In the genomic region with DNA sequence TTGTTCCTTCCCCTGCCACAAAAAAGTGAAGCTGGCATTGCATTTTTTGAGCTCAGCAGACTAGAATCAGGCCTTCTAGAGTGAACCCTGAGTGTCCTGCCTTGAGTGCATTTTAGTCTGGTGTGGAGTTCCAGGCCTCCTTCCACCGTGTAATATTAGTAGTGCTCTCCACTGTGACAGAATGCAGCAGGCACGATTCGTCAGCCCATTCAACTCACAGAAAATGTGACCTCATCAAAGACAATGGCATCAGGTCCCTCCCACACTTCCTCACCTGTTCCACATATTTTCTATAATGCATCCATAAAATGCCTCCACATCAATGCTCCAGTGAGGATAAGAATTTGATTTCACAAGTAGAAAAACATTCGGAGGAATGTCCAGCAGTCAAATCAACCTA, we compare ENCODE assay signal across 20 cellular contexts.
"Had no signal": no experiment of that assay in that cellular context is flagged by ENCODE, and none has a peak within 500 bp of the region (broad histone marks: within the 10 kb centered on the region; RNA-seq: fewer than 3 reads in every experiment).

No MANE protein-coding gene starts in this region.

- H3K27me3 Mint-ChIP-seq: activated B cell treated with CpG ODN at 0.5 μM for 24 hours; activated CD8-positive, alpha-beta T cell treated with anti-CD3 and anti-CD28 coated beads for 36 hours; naive thymus-derived CD4-positive, alpha-beta T cell had no signal

- H3K27ac ChIP-seq: epithelial cell of prostate, pancreas, prostate gland, sigmoid colon, tibial nerve had no signal

- H3K9me3 ChIP-seq: pancreas, prostate gland, sigmoid colon, tibial nerve had no signal

- H3K27ac Mint-ChIP-seq: activated B cell treated with CpG ODN at 0.5 μM for 24 hours; activated CD8-positive, alpha-beta T cell treated with anti-CD3 and anti-CD28 coated beads for 36 hours; activated naive CD8-positive, alpha-beta T cell; stimulated activated naive B cell treated with anti-CD40 and anti-IgM and Interleukin-4, amounts not matched to agents 10 μg/mL and 1 μg/mL and 100 μg/mL, for 72 hours had no signal

- H3K4me3 Mint-ChIP-seq: activated B cell treated with CpG ODN at 0.5 μM for 24 hours; activated CD8-positive, alpha-beta T cell treated with anti-CD3 and anti-CD28 coated beads for 36 hours; activated naive CD8-positive, alpha-beta T cell; naive thymus-derived CD4-positive, alpha-beta T cell; neural crest cell; stimulated activated naive B cell treated with anti-CD40 and anti-IgM and Interleukin-4, amounts not matched to agents 10 μg/mL and 1 μg/mL and 100 μg/mL, for 72 hours had no signal

- H3K36me3 ChIP-seq: pancreas, prostate gland, sigmoid colon, tibial nerve had no signal

- DNase-seq: activated B cell treated with CpG ODN at 0.5 μM for 24 hours; activated CD4-positive, alpha-beta T cell treated with anti-CD3 and anti-CD28 coated beads, Interleukin-2, amount 50 U/mL, for 1 hour; activated CD8-positive, alpha-beta T cell treated with anti-CD3 and anti-CD28 coated beads for 36 hours; activated naive CD4-positive, alpha-beta T cell; activated T-cell treated with anti-CD3 and anti-CD28 coated beads, Interleukin-2, amount 50 U/mL, for 48 hours; effector CD8-positive, alpha-beta T cell; islet precursor cell; left colon; midbrain; naive thymus-derived CD4-positive, alpha-beta T cell; pancreas; sigmoid colon; stimulated activated CD4-positive, alpha-beta T cell treated with anti-CD3 and anti-CD28 coated beads, Interleukin-15, amount 100 ng/mL, for 24 hours; stimulated activated CD4-positive, alpha-beta T cell treated with anti-CD3 and anti-CD28 coated beads, Interleukin-2, amount 100 ng/mL, for 24 hours; stimulated activated naive B cell treated with anti-CD40 and anti-IgM and Interleukin-4, amounts not matched to agents 10 μg/mL and 1 μg/mL and 100 μg/mL, for 72 hours had no signal

- H3K4me1 ChIP-seq: pancreas, prostate gland had no signal

- H3K36me3 Mint-ChIP-seq: activated naive CD8-positive, alpha-beta T cell; naive thymus-derived CD4-positive, alpha-beta T cell; stimulated activated naive B cell treated with anti-CD40 and anti-IgM and Interleukin-4, amounts not matched to agents 10 μg/mL and 1 μg/mL and 100 μg/mL, for 72 hours had no signal

- H3K4me1 Mint-ChIP-seq: activated B cell treated with CpG ODN at 0.5 μM for 24 hours; neural crest cell; stimulated activated naive B cell treated with anti-CD40 and anti-IgM and Interleukin-4, amounts not matched to agents 10 μg/mL and 1 μg/mL and 100 μg/mL, for 72 hours had no signal

- H3K27me3 ChIP-seq: pancreas, sigmoid colon, tibial nerve had no signal

- H3K4me3 ChIP-seq: pancreas, prostate gland, sigmoid colon, tibial nerve had no signal

- ATAC-seq: activated CD8-positive, alpha-beta T cell treated with anti-CD3 and anti-CD28 coated beads for 36 hours; naive thymus-derived CD4-positive, alpha-beta T cell; pancreas; stimulated activated naive B cell treated with anti-CD40 and anti-IgM and Interleukin-4, amounts not matched to agents 10 μg/mL and 1 μg/mL and 100 μg/mL, for 72 hours had no signal

- H3K9me3 Mint-ChIP-seq: activated B cell treated with CpG ODN at 0.5 μM for 24 hours; activated CD8-positive, alpha-beta T cell treated with anti-CD3 and anti-CD28 coated beads for 36 hours; naive thymus-derived CD4-positive, alpha-beta T cell; neural crest cell; stimulated activated naive B cell treated with anti-CD40 and anti-IgM and Interleukin-4, amounts not matched to agents 10 μg/mL and 1 μg/mL and 100 μg/mL, for 72 hours had no signal
